14 cellular contexts compared by ENCODE assay signal in genomic region chr10:78923644-78924318, GRCh38.
"Had no signal": no experiment of that assay in that cellular context is flagged by ENCODE, and none has a peak within 500 bp of the region (broad histone marks: within the 10 kb centered on the region; RNA-seq: fewer than 3 reads in every experiment).

No MANE protein-coding gene starts in this region.

- DNase-seq: activated CD4-positive, alpha-beta T cell treated with anti-CD3 and anti-CD28 coated beads for 36 hours; activated CD8-positive, alpha-beta memory T cell treated with anti-CD3 and anti-CD28 coated beads, Interleukin-2, amount 50 U/mL, for 48 hours; activated CD8-positive, alpha-beta T cell treated with anti-CD3 and anti-CD28 coated beads for 36 hours; activated naive CD8-positive, alpha-beta T cell treated with anti-CD3 and anti-CD28 coated beads, Interleukin-2, amount 10 ng/mL, durations not matched to agents 7 days and 5 days; esophagus squamous epithelium; glutamatergic neuron; retina; stimulated activated naive B cell treated with anti-CD40 and anti-IgM and Interleukin-4, amounts not matched to agents 10 μg/mL and 1 μg/mL and 100 μg/mL, for 72 hours; substantia nigra; trophoblast cell had no signal

- H3K9me3 ChIP-seq: neutrophil had no signal

- FAIRE-seq: bronchial epithelial cell had no signal

- H3K27ac Mint-ChIP-seq: activated CD4-positive, alpha-beta T cell treated with anti-CD3 and anti-CD28 coated beads for 36 hours; activated CD8-positive, alpha-beta T cell treated with anti-CD3 and anti-CD28 coated beads for 36 hours; activated naive CD8-positive, alpha-beta T cell treated with anti-CD3 and anti-CD28 coated beads, Interleukin-2, amount 10 ng/mL, durations not matched to agents 7 days and 5 days; memory B cell; stimulated activated naive B cell treated with anti-CD40 and anti-IgM and Interleukin-4, amounts not matched to agents 10 μg/mL and 1 μg/mL and 100 μg/mL, for 72 hours had no signal

- H3K4me3 ChIP-seq: esophagus squamous epithelium had no signal

- H3K36me3 Mint-ChIP-seq: activated naive CD8-positive, alpha-beta T cell treated with anti-CD3 and anti-CD28 coated beads, Interleukin-2, amount 10 ng/mL, durations not matched to agents 7 days and 5 days; memory B cell; stimulated activated naive B cell treated with anti-CD40 and anti-IgM and Interleukin-4, amounts not matched to agents 10 μg/mL and 1 μg/mL and 100 μg/mL, for 72 hours had no signal

- H3K27ac ChIP-seq: esophagus squamous epithelium, neutrophil had no signal

- H3K9me3 Mint-ChIP-seq: activated CD8-positive, alpha-beta T cell treated with anti-CD3 and anti-CD28 coated beads for 36 hours; activated naive CD8-positive, alpha-beta T cell treated with anti-CD3 and anti-CD28 coated beads, Interleukin-2, amount 10 ng/mL, durations not matched to agents 7 days and 5 days; memory B cell; stimulated activated naive B cell treated with anti-CD40 and anti-IgM and Interleukin-4, amounts not matched to agents 10 μg/mL and 1 μg/mL and 100 μg/mL, for 72 hours had no signal

- H3K36me3 ChIP-seq: esophagus squamous epithelium, neutrophil had no signal

- ATAC-seq: activated CD4-positive, alpha-beta T cell treated with anti-CD3 and anti-CD28 coated beads for 36 hours; activated CD8-positive, alpha-beta T cell treated with anti-CD3 and anti-CD28 coated beads for 36 hours; left lobe of liver; stimulated activated naive B cell treated with anti-CD40 and anti-IgM and Interleukin-4, amounts not matched to agents 10 μg/mL and 1 μg/mL and 100 μg/mL, for 72 hours had no signal

- H3K27me3 ChIP-seq: esophagus squamous epithelium, neutrophil had no signal

- H3K27me3 Mint-ChIP-seq: activated CD4-positive, alpha-beta T cell treated with anti-CD3 and anti-CD28 coated beads for 36 hours; activated CD8-positive, alpha-beta T cell treated with anti-CD3 and anti-CD28 coated beads for 36 hours had no signal

- H3K4me1 Mint-ChIP-seq: activated CD4-positive, alpha-beta T cell treated with anti-CD3 and anti-CD28 coated beads for 36 hours; activated naive CD8-positive, alpha-beta T cell treated with anti-CD3 and anti-CD28 coated beads, Interleukin-2, amount 10 ng/mL, durations not matched to agents 7 days and 5 days; memory B cell; stimulated activated naive B cell treated with anti-CD40 and anti-IgM and Interleukin-4, amounts not matched to agents 10 μg/mL and 1 μg/mL and 100 μg/mL, for 72 hours had no signal

- H3K4me3 Mint-ChIP-seq: activated CD4-positive, alpha-beta T cell treated with anti-CD3 and anti-CD28 coated beads for 36 hours; activated CD8-positive, alpha-beta T cell treated with anti-CD3 and anti-CD28 coated beads for 36 hours; activated naive CD8-positive, alpha-beta T cell treated with anti-CD3 and anti-CD28 coated beads, Interleukin-2, amount 10 ng/mL, durations not matched to agents 7 days and 5 days; memory B cell; stimulated activated naive B cell treated with anti-CD40 and anti-IgM and Interleukin-4, amounts not matched to agents 10 μg/mL and 1 μg/mL and 100 μg/mL, for 72 hours had no signal
